Comparison of ENCODE assay signal across 1 cellular context in the genomic region with DNA sequence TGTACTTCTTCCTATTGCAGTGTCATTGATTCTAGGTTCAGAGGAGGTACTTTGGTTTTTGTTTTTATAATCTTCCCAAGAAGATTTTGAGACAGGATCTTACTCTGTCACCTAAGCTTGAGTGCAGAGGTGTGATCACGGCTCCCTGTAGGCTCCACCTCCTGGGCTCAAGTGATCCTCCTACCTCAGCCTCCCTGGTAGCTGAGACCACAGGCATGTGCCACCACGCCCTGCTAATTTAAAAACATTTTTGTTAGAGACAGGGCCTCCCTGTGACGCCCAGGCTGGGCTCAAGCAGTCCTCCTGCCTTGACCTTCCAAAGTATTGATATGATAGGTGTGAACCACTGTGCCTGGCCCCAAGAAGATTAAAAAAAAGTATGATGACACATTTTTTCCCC.
TF ChIP-seq lines count a peak whose summit lies in the region.

No MANE protein-coding gene starts in this region.

TF ChIP-seq in HEK293, 187 proteins besides CTCF, POLR2A, EP300 and RAD21 (continued from another document):
- TF ChIP-seq ZNF391 (tag by site-specific recombination; IDR thresholded peaks at IDR 0.05; ENCODE audit: borderline replicate concordance, low read depth) (no peak), ZNF394 (tag by site-specific recombination; IDR thresholded peaks at IDR 0.05; ENCODE audit: borderline replicate concordance) (no peak), KLF1 (tag by site-specific recombination; IDR thresholded peaks at IDR 0.05) (0 out of 2 replicates have a peak, but pooled peaks have one; percentile 14)
